ENCODE assay signal across 18 cellular contexts in the genomic region with DNA sequence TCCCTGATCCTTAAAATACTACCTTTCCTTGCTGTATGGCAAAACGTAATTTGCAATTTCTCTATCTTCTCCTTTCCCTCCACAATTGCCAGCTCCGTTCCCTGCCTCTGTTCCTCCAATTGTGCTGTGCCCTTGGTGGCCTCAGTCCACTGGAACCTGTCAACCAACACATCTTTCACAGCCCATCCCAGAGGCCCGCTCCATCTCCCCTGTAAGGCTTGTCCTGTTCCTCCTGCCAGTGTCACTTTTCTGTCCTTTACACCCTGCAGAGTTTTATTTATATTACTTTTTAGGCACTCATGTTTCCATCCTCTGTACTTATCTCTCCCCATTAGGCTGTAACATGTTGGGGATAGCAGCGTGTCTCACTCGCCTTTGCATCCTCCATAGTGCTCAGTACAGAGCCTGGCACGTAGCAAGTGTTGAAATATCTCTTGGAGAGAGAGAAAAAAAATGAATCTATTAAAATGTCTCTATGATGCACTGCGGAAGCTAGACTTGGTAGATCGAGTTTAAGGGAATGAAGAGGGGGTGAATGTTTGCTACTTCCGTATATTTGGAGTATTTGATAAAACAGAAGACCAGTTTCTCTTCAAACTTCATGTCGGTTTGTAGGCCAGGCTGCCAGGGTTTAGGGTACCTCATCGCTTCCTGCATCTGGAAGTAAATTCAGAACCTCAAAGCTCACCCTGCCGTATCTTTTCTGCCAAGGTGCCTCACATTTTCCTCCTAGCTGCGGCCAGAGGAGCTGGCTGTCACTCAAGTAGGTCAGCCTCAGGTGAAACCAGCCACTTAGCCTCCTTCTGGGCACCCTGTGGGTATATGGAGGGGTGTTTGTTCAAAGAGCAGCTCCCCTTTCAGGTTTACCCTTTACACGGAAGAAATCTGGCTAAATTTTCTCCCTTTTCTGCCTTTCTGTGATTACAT.
"Had no signal": no experiment of that assay in that cellular context is flagged by ENCODE, and none has a peak within 500 bp of the region (broad histone marks: within the 10 kb centered on the region; RNA-seq: fewer than 3 reads in every experiment).

No MANE protein-coding gene starts in this region.

- ATAC-seq: activated T-cell treated with anti-CD3 and anti-CD28 coated beads, Interleukin-2, amount 50 U/mL, for 4 hours; stimulated activated naive B cell treated with anti-CD40 and anti-IgM and Interleukin-4, amounts not matched to agents 10 μg/mL and 1 μg/mL and 100 μg/mL, for 72 hours; upper lobe of right lung had no signal

- H3K27me3 Mint-ChIP-seq: activated naive CD8-positive, alpha-beta T cell treated with anti-CD3 and anti-CD28 coated beads, Interleukin-2, amount 10 ng/mL, durations not matched to agents 7 days and 5 days had no signal

- FAIRE-seq: colon had no signal

- H3K36me3 Mint-ChIP-seq: activated naive CD8-positive, alpha-beta T cell treated with anti-CD3 and anti-CD28 coated beads, Interleukin-2, amount 10 ng/mL, durations not matched to agents 7 days and 5 days; stimulated activated naive B cell treated with anti-CD40 and anti-IgM and Interleukin-4, amounts not matched to agents 10 μg/mL and 1 μg/mL and 100 μg/mL, for 72 hours had no signal

- H3K27ac Mint-ChIP-seq: activated naive CD4-positive, alpha-beta T cell treated with anti-CD3 and anti-CD28 coated beads for 36 hours; activated naive CD8-positive, alpha-beta T cell treated with anti-CD3 and anti-CD28 coated beads, Interleukin-2, amount 10 ng/mL, durations not matched to agents 7 days and 5 days; stimulated activated naive B cell treated with anti-CD40 and anti-IgM and Interleukin-4, amounts not matched to agents 10 μg/mL and 1 μg/mL and 100 μg/mL, for 72 hours had no signal

- H3K4me1 ChIP-seq: upper lobe of right lung had no signal

- H3K9me3 ChIP-seq: upper lobe of right lung had no signal

- H3K27me3 ChIP-seq: upper lobe of right lung had no signal

- H3K9me3 Mint-ChIP-seq: activated naive CD4-positive, alpha-beta T cell treated with anti-CD3 and anti-CD28 coated beads for 36 hours; activated naive CD8-positive, alpha-beta T cell treated with anti-CD3 and anti-CD28 coated beads, Interleukin-2, amount 10 ng/mL, durations not matched to agents 7 days and 5 days; activated T-cell treated with anti-CD3 and anti-CD28 coated beads, Interleukin-2, amount 50 U/mL, for 4 hours; neural crest cell; stimulated activated naive B cell treated with anti-CD40 and anti-IgM and Interleukin-4, amounts not matched to agents 10 μg/mL and 1 μg/mL and 100 μg/mL, for 72 hours had no signal

- H3K4me3 ChIP-seq: upper lobe of right lung had no signal

- H3K4me3 Mint-ChIP-seq: activated naive CD4-positive, alpha-beta T cell treated with anti-CD3 and anti-CD28 coated beads for 36 hours; activated naive CD8-positive, alpha-beta T cell treated with anti-CD3 and anti-CD28 coated beads, Interleukin-2, amount 10 ng/mL, durations not matched to agents 7 days and 5 days; activated T-cell treated with anti-CD3 and anti-CD28 coated beads, Interleukin-2, amount 50 U/mL, for 4 hours; neural crest cell; stimulated activated naive B cell treated with anti-CD40 and anti-IgM and Interleukin-4, amounts not matched to agents 10 μg/mL and 1 μg/mL and 100 μg/mL, for 72 hours had no signal

- DNase-seq: activated CD8-positive, alpha-beta memory T cell treated with anti-CD3 and anti-CD28 coated beads for 24 hours; activated CD8-positive, alpha-beta memory T cell treated with anti-CD3 and anti-CD28 coated beads, Interleukin-2, amount 50 U/mL, for 48 hours; activated naive CD4-positive, alpha-beta T cell treated with anti-CD3 and anti-CD28 coated beads for 36 hours; activated naive CD8-positive, alpha-beta T cell treated with anti-CD3 and anti-CD28 coated beads, Interleukin-2, amount 10 ng/mL, durations not matched to agents 7 days and 5 days; activated T-cell treated with anti-CD3 and anti-CD28 coated beads, Interleukin-2, amount 50 U/mL, for 4 hours; amniotic stem cell; effector memory CD4-positive, alpha-beta T cell; foreskin melanocyte; hippocampal formation; kidney glomerular epithelial cell; occipital lobe; stimulated activated CD4-positive, alpha-beta T cell treated with anti-CD3 and anti-CD28 coated beads, Interleukin-2, amount 100 ng/mL, for 48 hours; stimulated activated CD8-positive, alpha-beta memory T cell treated with anti-CD3 and anti-CD28 coated beads, Interleukin-4, amount 100 ng/mL, for 48 hours; stimulated activated naive B cell treated with anti-CD40 and anti-IgM and Interleukin-4, amounts not matched to agents 10 μg/mL and 1 μg/mL and 100 μg/mL, for 72 hours; T-helper 9 cell; upper lobe of right lung had no signal

- H3K27ac ChIP-seq: upper lobe of right lung had no signal
